In genomic region chr2:44596537-44597320, GRCh38 we compare ENCODE assay signal across 15 cellular contexts.
DNase-seq lines count a peak whose midpoint lies in the region; ATAC-seq and TF ChIP-seq lines count a peak whose summit lies in the region.
"Had no signal": no experiment of that assay in that cellular context is flagged by ENCODE, and none has a peak within 500 bp of the region (broad histone marks: within the 10 kb centered on the region; RNA-seq: fewer than 3 reads in every experiment).

No MANE protein-coding gene starts in this region.

- H3K9me3 ChIP-seq in mesenchymal stem cell (ENCODE audit: control insufficient read depth, low read length) (no peaks in the 10 kb centered on the region), upper lobe of right lung (no peaks in the 10 kb centered on the region)
- H3K9me3 ChIP-seq: MG63 had no signal

- H3K27ac ChIP-seq in mesenchymal stem cell (ENCODE audit: low read length, poor library complexity, severe bottlenecking) (no peak overlapping the region), upper lobe of right lung (no peak overlapping the region)
- H3K27ac ChIP-seq: skin epidermis had no signal

- no peak overlapping the region for H4K8ac ChIP-seq in mesenchymal stem cell (ENCODE audit: low read length)

- H3K36me3 ChIP-seq in mesenchymal stem cell (ENCODE audit: control insufficient read depth in 1 of 2, insufficient read depth in 2 of 2, low read depth in 1 of 2, low read length in 2 of 2), result no peaks in the 10 kb centered on the region
- H3K36me3 ChIP-seq in upper lobe of right lung, result no peaks in the 10 kb centered on the region
- H3K36me3 ChIP-seq: MG63 had no signal

- no peak overlapping the region for H3K18ac ChIP-seq in mesenchymal stem cell (ENCODE audit: low read depth in 1 of 2, low read length in 2 of 2)

- no peak overlapping the region for H2BK12ac ChIP-seq in mesenchymal stem cell (ENCODE audit: low read length in 2 of 2)

- no peak overlapping the region for H2BK120ac ChIP-seq in mesenchymal stem cell (ENCODE audit: low read depth, low read length)

- intact Hi-C loops in upper lobe of right lung (cut with DNase I), result no loop called here

- H3K23ac ChIP-seq in mesenchymal stem cell (ENCODE audit: low read length in 2 of 2), result no peak overlapping the region

- H2BK5ac ChIP-seq in mesenchymal stem cell (ENCODE audit: low read depth, low read length, poor library complexity, severe bottlenecking), result no peak overlapping the region

- peak overlapping the region; percentile 32 for H3K9ac ChIP-seq in mesenchymal stem cell (ENCODE audit: low read length)

- DNase-seq in LHCN-M2 (ENCODE audit: low read depth) (peak; percentile 41), mesenchymal stem cell (no peak), NCI-H226 (no peak), upper lobe of right lung (no peak)
- DNase-seq in activated CD8-positive, alpha-beta memory T cell treated with anti-CD3 and anti-CD28 coated beads, Interleukin-2, amount 50 U/mL, for 4 hours, result no peak
- no peak for DNase-seq in NK-92 treated with Interleukin-12 subunit alpha and Interleukin-12 subunit beta, amount 100 ng/mL, for 24 hours (lab: John Stamatoyannopoulos, UW)
- DNase-seq: activated CD4-positive, alpha-beta T cell treated with anti-CD3 and anti-CD28 coated beads for 4 hours; activated naive CD8-positive, alpha-beta T cell treated with anti-CD3 and anti-CD28 coated beads, Interleukin-2, amount 50 U/mL, for 24 hours; activated T-cell treated with anti-CD3 and anti-CD28 coated beads, Interleukin-2, amount 50 U/mL, for 1 hour; MG63; NCI-H2029; T-helper 2 cell had no signal

- H3K79me1 ChIP-seq in mesenchymal stem cell (replicated peaks; ENCODE audit: low read length, poor library complexity, severe bottlenecking), result no peaks in the 10 kb centered on the region

- H3K27me3 ChIP-seq in mesenchymal stem cell (ENCODE audit: control insufficient read depth in 1 of 2, insufficient read depth in 1 of 2, low read length in 2 of 2) (no peaks in the 10 kb centered on the region), upper lobe of right lung (no peaks in the 10 kb centered on the region)
- H3K27me3 ChIP-seq: MG63 had no signal

- peak; percentile 74 for ATAC-seq in GM18498 (IDR thresholded peaks at IDR 0.05; ENCODE audit: unreplicated experiment)
- peak; percentile 66 for ATAC-seq in GM21390 (IDR thresholded peaks at IDR 0.05; ENCODE audit: unreplicated experiment)
- ATAC-seq in upper lobe of right lung, result no peak
- ATAC-seq: activated naive CD8-positive, alpha-beta T cell treated with anti-CD3 and anti-CD28 coated beads, Interleukin-2, amount 50 U/mL, for 24 hours had no signal

- no peak overlapping the region for H2AK5ac ChIP-seq in mesenchymal stem cell (ENCODE audit: low read length, severe bottlenecking)

- no peak overlapping the region for H3K14ac ChIP-seq in mesenchymal stem cell (ENCODE audit: low read length in 2 of 2)

- H3K4me1 ChIP-seq in mesenchymal stem cell (ENCODE audit: control insufficient read depth, insufficient read depth, low read depth, low read length) (no peaks in the 10 kb centered on the region), upper lobe of right lung (no peaks in the 10 kb centered on the region)

- no peak overlapping the region for H2AFZ ChIP-seq in mesenchymal stem cell (ENCODE audit: low read depth, low read length)

- H3K4me3 ChIP-seq in mesenchymal stem cell (ENCODE audit: insufficient read depth in 1 of 2, low read depth in 1 of 2, low read length in 2 of 2), result no peak overlapping the region
- no peak overlapping the region for H3K4me3 ChIP-seq in upper lobe of right lung
- H3K4me3 ChIP-seq: MG63, skin epidermis had no signal

- TF ChIP-seq CTCF in upper lobe of right lung (IDR thresholded peaks at IDR 0.05), result no peak

- WGBS in mesenchymal stem cell, result 98% methylated on average over 3 of the region's 5 CpGs

- H3K4me2 ChIP-seq in mesenchymal stem cell (ENCODE audit: low read length, poor library complexity, severe bottlenecking), result no peak overlapping the region

- no peak overlapping the region for H2BK15ac ChIP-seq in mesenchymal stem cell (ENCODE audit: low read depth, poor library complexity, severe bottlenecking)

- no peak overlapping the region for H3K4ac ChIP-seq in mesenchymal stem cell (ENCODE audit: low read depth in 1 of 2, low read length in 2 of 2)

- no peak overlapping the region for H4K91ac ChIP-seq in mesenchymal stem cell (ENCODE audit: low read length)
